ENCODE assay signal across 8 cellular contexts in the genomic region with DNA sequence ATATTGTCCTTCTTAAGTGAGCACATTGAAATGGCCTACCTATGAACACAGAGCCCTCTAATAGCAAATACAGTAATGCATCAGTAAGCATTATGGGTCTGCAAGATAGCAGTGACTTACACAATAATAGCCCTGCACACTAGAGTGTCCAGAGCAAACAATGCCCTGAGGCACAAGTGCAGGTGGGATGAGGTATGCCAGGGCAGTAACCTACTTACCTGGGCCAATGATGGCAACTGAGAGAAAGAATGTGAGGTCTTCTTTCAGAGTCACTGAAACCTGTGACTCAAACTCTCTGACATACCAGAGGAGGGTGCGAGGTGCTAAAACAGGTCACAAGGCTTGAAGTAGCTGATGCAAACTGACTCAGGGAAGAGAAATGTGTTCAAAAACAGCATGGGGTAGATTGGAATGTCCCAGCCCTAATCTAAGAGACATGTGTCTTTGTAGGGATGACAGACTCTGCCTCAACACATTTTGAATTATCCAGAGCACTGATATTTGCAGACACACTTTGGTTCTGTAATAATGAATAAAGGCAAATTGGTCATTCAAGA.
DNase-seq lines count a peak whose midpoint lies in the region; ATAC-seq, FAIRE-seq and TF ChIP-seq lines count a peak whose summit lies in the region.

No MANE protein-coding gene starts in this region.

- POLR2A ChIA-PET in A549 (lab: Yijun Ruan, JAX): no interaction called here

- H3K27me3 Mint-ChIP-seq in GM23338 (ENCODE audit: insufficient read depth, low read depth, poor library complexity) (no peaks in the 10 kb centered on the region), natural killer cell (ENCODE audit: low read depth in 2 of 2) (peaks cover 0 to 3% of the 10 kb centered on the region in 2 donors)

- H3K27ac ChIP-seq in A549 (peak overlapping the region; percentile 49 to 55; a peak in 5 of 6 replicates), GM23338 (ENCODE audit: low read depth) (no peak overlapping the region)

- H3K4me1 ChIP-seq in A549 (peaks cover 16% of the 10 kb centered on the region), GM23338 (ENCODE audit: insufficient read depth) (no peaks in the 10 kb centered on the region)

- no peak overlapping the region for H3K27ac Mint-ChIP-seq in GM23338
- no peak overlapping the region for H3K27ac Mint-ChIP-seq in natural killer cell

- no peak for TF ChIP-seq POLR2A in A549 (IDR thresholded peaks at IDR 0.05; ENCODE audit: low read length)

- TF ChIP-seq CTCF in A549 (IDR thresholded peaks at IDR 0.05): no peak
- no peak for TF ChIP-seq CTCF in GM23338 (conservative IDR thresholded peaks at IDR 0.05; ENCODE audit: low read depth in 2 of 2)
- TF ChIP-seq CTCF in natural killer cell (IDR thresholded peaks at IDR 0.05): no peak

- CTCF ChIA-PET in A549 (lab: Yijun Ruan, JAX): interaction anchor here (1.7 kb wide), 1 partner anchor 183 kb away, joined by 4 read pairs; no protein-coding TSS in a partner anchor

- H4K20me1 ChIP-seq in GM23338 (replicated peaks; ENCODE audit: insufficient read depth): no peaks in the 10 kb centered on the region

- no peak for FAIRE-seq in A549 (lab: Jason Lieb, UNC)

- no peak for TF ChIP-seq RAD21 in A549 (conservative IDR thresholded peaks at IDR 0.05 in 1 of 2, IDR thresholded peaks at IDR 0.05 in 1 of 2)

- H3K4me3 ChIP-seq in A549 (no peak overlapping the region), GM23338 (no peak overlapping the region)

- H3K36me3 Mint-ChIP-seq in GM23338 (ENCODE audit: low read depth) (no peaks in the 10 kb centered on the region), natural killer cell (no peaks in the 10 kb centered on the region)

- TF ChIP-seq EP300 in A549 (IDR thresholded peaks at IDR 0.05): peak in 1 of 2 experiments; percentile 42; a peak in 1 of 5 replicates

- ATAC-seq in A549 (peak; percentile 60 to 71), GM23338 (no peak), SK-N-SH treated with all-trans-retinoic acid at 6 μM for 48 hours (peak; percentile 82), natural killer cell (no peak), HG02973 (IDR thresholded peaks at IDR 0.05; ENCODE audit: unreplicated experiment) (no peak)

- no peaks in the 10 kb centered on the region for H3K9me3 ChIP-seq in A549

- no peaks in the 10 kb centered on the region for H3K79me2 ChIP-seq in GM23338 (replicated peaks; ENCODE audit: insufficient read depth)

- peaks cover 10% of the 10 kb centered on the region for H3K9me2 ChIP-seq in GM23338 (ENCODE audit: insufficient read depth)

- no peaks in the 10 kb centered on the region for H3F3A ChIP-seq in GM23338 (replicated peaks; ENCODE audit: low read depth)

- H3K9me3 Mint-ChIP-seq in GM23338 (no peaks in the 10 kb centered on the region), natural killer cell (no peaks in the 10 kb centered on the region)

- H3K27me3 ChIP-seq in GM23338 (ENCODE audit: insufficient read depth): no peaks in the 10 kb centered on the region

- WGBS in A549 (ENCODE audit: missing lambda C conversion rate): 13% methylated on average over 1 of the region's 1 CpG

- H3K4me2 ChIP-seq in A549 (peak overlapping the region; percentile 27; the same call in 2 of the 3 replicates), GM23338 (no peak overlapping the region)

- DNase-seq in A549 (ENCODE audit: low read depth in 1 of 2, low spot score in 1 of 2) (peak; percentile 6 to 48), GM23338 (ENCODE audit: low spot score) (peak; percentile 30), glomerular visceral epithelial cell (ENCODE audit: extremely low spot score) (peak; percentile 86), natural killer cell (no peak), HT-29 (ENCODE audit: low spot score) (no peak), COR-L47 (lab: John Stamatoyannopoulos, UW) (no peak)

- H2AFZ ChIP-seq in GM23338: no peak overlapping the region

- H3K36me3 ChIP-seq in GM23338 (ENCODE audit: insufficient read depth): no peaks in the 10 kb centered on the region

- H3K4me3 Mint-ChIP-seq in GM23338: no peak overlapping the region
- H3K4me3 Mint-ChIP-seq in natural killer cell: no peak overlapping the region

- H3K4me1 Mint-ChIP-seq in GM23338 (no peaks in the 10 kb centered on the region), natural killer cell (peaks cover 10 to 31% of the 10 kb centered on the region in 2 donors)

- intact Hi-C loops in natural killer cell (cut with micrococcal nuclease): no loop called here

TF ChIP-seq in A549, 52 proteins besides CTCF, POLR2A, EP300 and RAD21 (continues in another document):
- TF ChIP-seq, protein P1, sequence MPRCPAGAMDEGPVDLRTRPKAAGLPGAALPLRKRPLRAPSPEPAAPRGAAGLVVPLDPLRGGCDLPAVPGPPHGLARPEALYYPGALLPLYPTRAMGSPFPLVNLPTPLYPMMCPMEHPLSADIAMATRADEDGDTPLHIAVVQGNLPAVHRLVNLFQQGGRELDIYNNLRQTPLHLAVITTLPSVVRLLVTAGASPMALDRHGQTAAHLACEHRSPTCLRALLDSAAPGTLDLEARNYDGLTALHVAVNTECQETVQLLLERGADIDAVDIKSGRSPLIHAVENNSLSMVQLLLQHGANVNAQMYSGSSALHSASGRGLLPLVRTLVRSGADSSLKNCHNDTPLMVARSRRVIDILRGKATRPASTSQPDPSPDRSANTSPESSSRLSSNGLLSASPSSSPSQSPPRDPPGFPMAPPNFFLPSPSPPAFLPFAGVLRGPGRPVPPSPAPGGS (IDR thresholded peaks at IDR 0.05): no peak
- TF ChIP-seq MAFK (IDR thresholded peaks at IDR 0.05; ENCODE audit: partially characterized antibody) (no peak), EHF (CRISPR knock-in tag; IDR thresholded peaks at IDR 0.05) (no peak), HOXB13 (CRISPR knock-in tag; IDR thresholded peaks at IDR 0.05; ENCODE audit: low read depth) (no peak), JUNB (IDR thresholded peaks at IDR 0.05) (0 out of 2 replicates have a peak, but pooled peaks have one; percentile 30), CHD4 (IDR thresholded peaks at IDR 0.05; ENCODE audit: borderline replicate concordance) (no peak), KDM5A (IDR thresholded peaks at IDR 0.05) (no peak), FOSL2 (IDR thresholded peaks at IDR 0.05) (no peak), FOSL2 (CRISPR knock-in tag; IDR thresholded peaks at IDR 0.05) (peak; percentile 34; the same call in 1 of the 2 replicates)
- TF ChIP-seq, protein P2, sequence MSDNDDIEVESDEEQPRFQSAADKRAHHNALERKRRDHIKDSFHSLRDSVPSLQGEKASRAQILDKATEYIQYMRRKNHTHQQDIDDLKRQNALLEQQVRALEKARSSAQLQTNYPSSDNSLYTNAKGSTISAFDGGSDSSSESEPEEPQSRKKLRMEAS (IDR thresholded peaks at IDR 0.05): peak; percentile 31; the same call in 1 of the 2 replicates

TF ChIP-seq in GM23338, 12 proteins besides CTCF, POLR2A, EP300 and RAD21 (continues in another document):
- no peak for TF ChIP-seq ZNF114 (CRISPR knock-in tag; IDR thresholded peaks at IDR 0.05)
- no peak for TF ChIP-seq EZH2 (IDR thresholded peaks at IDR 0.05; ENCODE audit: low read depth, unreplicated experiment)
- TF ChIP-seq, protein P3, sequence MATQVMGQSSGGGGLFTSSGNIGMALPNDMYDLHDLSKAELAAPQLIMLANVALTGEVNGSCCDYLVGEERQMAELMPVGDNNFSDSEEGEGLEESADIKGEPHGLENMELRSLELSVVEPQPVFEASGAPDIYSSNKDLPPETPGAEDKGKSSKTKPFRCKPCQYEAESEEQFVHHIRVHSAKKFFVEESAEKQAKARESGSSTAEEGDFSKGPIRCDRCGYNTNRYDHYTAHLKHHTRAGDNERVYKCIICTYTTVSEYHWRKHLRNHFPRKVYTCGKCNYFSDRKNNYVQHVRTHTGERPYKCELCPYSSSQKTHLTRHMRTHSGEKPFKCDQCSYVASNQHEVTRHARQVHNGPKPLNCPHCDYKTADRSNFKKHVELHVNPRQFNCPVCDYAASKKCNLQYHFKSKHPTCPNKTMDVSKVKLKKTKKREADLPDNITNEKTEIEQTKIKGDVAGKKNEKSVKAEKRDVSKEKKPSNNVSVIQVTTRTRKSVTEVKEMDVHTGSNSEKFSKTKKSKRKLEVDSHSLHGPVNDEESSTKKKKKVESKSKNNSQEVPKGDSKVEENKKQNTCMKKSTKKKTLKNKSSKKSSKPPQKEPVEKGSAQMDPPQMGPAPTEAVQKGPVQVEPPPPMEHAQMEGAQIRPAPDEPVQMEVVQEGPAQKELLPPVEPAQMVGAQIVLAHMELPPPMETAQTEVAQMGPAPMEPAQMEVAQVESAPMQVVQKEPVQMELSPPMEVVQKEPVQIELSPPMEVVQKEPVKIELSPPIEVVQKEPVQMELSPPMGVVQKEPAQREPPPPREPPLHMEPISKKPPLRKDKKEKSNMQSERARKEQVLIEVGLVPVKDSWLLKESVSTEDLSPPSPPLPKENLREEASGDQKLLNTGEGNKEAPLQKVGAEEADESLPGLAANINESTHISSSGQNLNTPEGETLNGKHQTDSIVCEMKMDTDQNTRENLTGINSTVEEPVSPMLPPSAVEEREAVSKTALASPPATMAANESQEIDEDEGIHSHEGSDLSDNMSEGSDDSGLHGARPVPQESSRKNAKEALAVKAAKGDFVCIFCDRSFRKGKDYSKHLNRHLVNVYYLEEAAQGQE (IDR thresholded peaks at IDR 0.05; ENCODE audit: unreplicated experiment): no peak

TF ChIP-seq in SK-N-SH treated with all-trans-retinoic acid at 6 μM for 48 hours, 23 proteins besides CTCF, POLR2A, EP300 and RAD21 (continues in another document):
- TF ChIP-seq, protein P4, sequence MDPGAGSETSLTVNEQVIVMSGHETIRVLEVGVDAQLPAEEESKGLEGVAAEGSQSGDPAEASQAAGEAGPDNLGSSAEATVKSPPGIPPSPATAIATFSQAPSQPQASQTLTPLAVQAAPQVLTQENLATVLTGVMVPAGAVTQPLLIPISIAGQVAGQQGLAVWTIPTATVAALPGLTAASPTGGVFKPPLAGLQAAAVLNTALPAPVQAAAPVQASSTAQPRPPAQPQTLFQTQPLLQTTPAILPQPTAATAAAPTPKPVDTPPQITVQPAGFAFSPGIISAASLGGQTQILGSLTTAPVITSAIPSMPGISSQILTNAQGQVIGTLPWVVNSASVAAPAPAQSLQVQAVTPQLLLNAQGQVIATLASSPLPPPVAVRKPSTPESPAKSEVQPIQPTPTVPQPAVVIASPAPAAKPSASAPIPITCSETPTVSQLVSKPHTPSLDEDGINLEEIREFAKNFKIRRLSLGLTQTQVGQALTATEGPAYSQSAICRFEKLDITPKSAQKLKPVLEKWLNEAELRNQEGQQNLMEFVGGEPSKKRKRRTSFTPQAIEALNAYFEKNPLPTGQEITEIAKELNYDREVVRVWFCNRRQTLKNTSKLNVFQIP (CRISPR knock-in tag; IDR thresholded peaks at IDR 0.05; ENCODE audit: borderline replicate concordance, low read depth): no peak
- TF ChIP-seq TCF4 (CRISPR knock-in tag; IDR thresholded peaks at IDR 0.05; ENCODE audit: borderline replicate concordance): no peak
- no peak for TF ChIP-seq TOX (CRISPR knock-in tag; IDR thresholded peaks at IDR 0.05; ENCODE audit: borderline replicate concordance)
- no peak for TF ChIP-seq ISL1 (CRISPR knock-in tag; IDR thresholded peaks at IDR 0.05)
- TF ChIP-seq ZNF8 (CRISPR knock-in tag; IDR thresholded peaks at IDR 0.05): no peak
- TF ChIP-seq RARB (CRISPR knock-in tag; IDR thresholded peaks at IDR 0.05): no peak
- TF ChIP-seq ZNF70 (CRISPR knock-in tag; IDR thresholded peaks at IDR 0.05): no peak
- no peak for TF ChIP-seq GLIS3 (CRISPR knock-in tag; IDR thresholded peaks at IDR 0.05)

Comparison
In these comparisons a context has a peak if more than half of its experiments do, and no peak if none do; other contexts are left out.
1. ATAC-seq: peak in A549 (2 of 2) and SK-N-SH treated with all-trans-retinoic acid at 6 μM for 48 hours (single experiment); none in GM23338 (single experiment), natural killer cell (0 of 3) and HG02973 (single experiment).
2. DNase-seq: peak in A549 (2 of 2), GM23338 (single experiment) and glomerular visceral epithelial cell (single experiment); none in natural killer cell (single experiment), HT-29 (single experiment) and COR-L47 (single experiment).